In genomic region chr20:34582911-34583310, GRCh38 we compare ENCODE assay signal across 16 cellular contexts. TPM values are rescaled to one million over a fixed set of nuclear protein-coding genes. Genes with fewer than 3 reads are reported as not detected.
DNase-seq lines count a peak whose midpoint lies in the region; ATAC-seq, FAIRE-seq and TF ChIP-seq lines count a peak whose summit lies in the region.
"Had no signal": no experiment of that assay in that cellular context is flagged by ENCODE, and none has a peak within 500 bp of the region (broad histone marks: within the 10 kb centered on the region; RNA-seq: fewer than 3 reads in every experiment).

No MANE protein-coding gene starts in this region.

- TF ChIP-seq EP300 in HepG2 (IDR thresholded peaks at IDR 0.05; ENCODE audit: low read depth in 2 of 2, low read length in 2 of 2) (no peak), HepG2 (CRISPR knock-in tag; IDR thresholded peaks at IDR 0.05; ENCODE audit: borderline replicate concordance) (0 out of 2 replicates have a peak, but pooled peaks have one; percentile 21), GM12878 (IDR thresholded peaks at IDR 0.05; ENCODE audit: borderline replicate concordance in 1 of 2, control insufficient read depth in 1 of 2, low read depth in 2 of 2, low read length in 2 of 2) (no peak)

- H3K79me2 ChIP-seq in HepG2 (ENCODE audit: insufficient read depth, low read length): no peaks in the 10 kb centered on the region
- H3K79me2 ChIP-seq in GM12878 (ENCODE audit: control insufficient read depth, insufficient read depth, low read length): no peaks in the 10 kb centered on the region

- no peak for TF ChIP-seq RAD21 in HepG2 (CRISPR knock-in tag; IDR thresholded peaks at IDR 0.05)
- no peak for TF ChIP-seq RAD21 in GM12878 (IDR thresholded peaks at IDR 0.05; ENCODE audit: insufficient read depth, low read depth, low read length)

- intact Hi-C loops in HepG2 (cut with micrococcal nuclease; ENCODE audit: unreplicated experiment): no loop called here
- intact Hi-C loops in right lobe of liver (cut with DNase I): no loop called here
- intact Hi-C loops in GM12878 (cut with micrococcal nuclease; ENCODE audit: unreplicated experiment): no loop called here
- intact Hi-C loops in prostate gland (cut with DNase I): no loop called here

- RAD21 ChIA-PET in GM12878 (lab: Charles Lee; ENCODE audit: unreplicated experiment): no interaction called here

- SMC1A ChIA-PET in GM12878 (lab: Charles Lee; ENCODE audit: uncharacterized antibody, unreplicated experiment): interaction anchor here (0.7 to 2.3 kb wide), 7 partner anchors 10 to 270 kb away, joined by 3 to 8 read pairs (median 3); no protein-coding TSS in a partner anchor

- H2AFZ ChIP-seq in HepG2 (ENCODE audit: low read length) (no peak overlapping the region), GM12878 (ENCODE audit: control insufficient read depth, low read depth, low read length) (no peak overlapping the region)

- no peak for TF ChIP-seq CTCF in HepG2 (CRISPR knock-in tag; IDR thresholded peaks at IDR 0.05)
- TF ChIP-seq CTCF in right lobe of liver (IDR thresholded peaks at IDR 0.05): no peak
- TF ChIP-seq CTCF in GM12878 (IDR thresholded peaks at IDR 0.05 in 2 of 3, conservative IDR thresholded peaks at IDR 0.05 in 1 of 3; ENCODE audit: control insufficient read depth in 2 of 3, extremely low read depth in 1 of 3, insufficient read depth in 1 of 3, low read depth in 3 of 3, low read length in 3 of 3): no peak
- no peak for TF ChIP-seq CTCF in prostate gland (IDR thresholded peaks at IDR 0.05)

- no peak for TF ChIP-seq POLR2A in HepG2 (IDR thresholded peaks at IDR 0.05; ENCODE audit: insufficient read depth in 1 of 2, low read depth in 2 of 2, low read length in 2 of 2)
- TF ChIP-seq POLR2A in right lobe of liver (IDR thresholded peaks at IDR 0.05): no peak
- TF ChIP-seq POLR2A in GM12878 (IDR thresholded peaks at IDR 0.05; ENCODE audit: low read depth, low read length): no peak
- TF ChIP-seq POLR2A in prostate gland (IDR thresholded peaks at IDR 0.05): no peak

- BruUV-seq in HepG2 (replicated peaks; lab: Mats Ljungman, UMichigan) (no TSS peak), GM12878 (replicated peaks; lab: Mats Ljungman, UMichigan) (no TSS peak)

- ATAC-seq in HepG2 (peak; percentile 17), right lobe of liver (no peak), GM12878 (no peak), HG03442 (IDR thresholded peaks at IDR 0.05; ENCODE audit: unreplicated experiment) (no peak)
- ATAC-seq: SK-N-SH treated with all-trans-retinoic acid at 6 μM for 48 hours, upper lobe of right lung had no signal

- CTCF ChIA-PET in HepG2 (lab: Yijun Ruan, JAX; ENCODE audit: low intra/inter-chr PET ratio, low total read pairs) (no interaction called here), GM12878 (lab: Yijun Ruan, JAX) (interaction anchor here (1.2 to 1.5 kb wide), 2 partner anchors 13 to 187 kb away, joined by 3 to 7 read pairs; no protein-coding TSS in a partner anchor)

- H3K27me3 ChIP-seq in HepG2 (ENCODE audit: control insufficient read depth in 1 of 2, insufficient read depth in 2 of 2, low read length in 2 of 2) (no peaks in the 10 kb centered on the region), right lobe of liver (no peaks in the 10 kb centered on the region), GM12878 (replicated peaks in 1 of 2; ENCODE audit: control insufficient read depth in 2 of 2, insufficient read depth in 2 of 2, low read length in 1 of 2) (no peaks in the 10 kb centered on the region), prostate gland (replicated peaks; ENCODE audit: insufficient read depth) (no peaks in the 10 kb centered on the region)
- H3K27me3 ChIP-seq: upper lobe of right lung had no signal

- H4K20me1 ChIP-seq in HepG2 (ENCODE audit: insufficient read depth, low read length): no peaks in the 10 kb centered on the region
- H4K20me1 ChIP-seq in GM12878 (ENCODE audit: control insufficient read depth, insufficient read depth): no peaks in the 10 kb centered on the region

- H3K9me3 ChIP-seq in HepG2 (ENCODE audit: low read length) (no peaks in the 10 kb centered on the region), right lobe of liver (no peaks in the 10 kb centered on the region), GM12878 (replicated peaks; ENCODE audit: control insufficient read depth, insufficient read depth, low read length) (no peaks in the 10 kb centered on the region; the same call in 2 of the 3 replicates), prostate gland (no peaks in the 10 kb centered on the region)
- H3K9me3 ChIP-seq: upper lobe of right lung had no signal

- H3K4me3 ChIP-seq in HepG2 (replicated peaks in 1 of 3; ENCODE audit: insufficient read depth in 1 of 3, low read depth in 2 of 3, low read length in 3 of 3): no peak overlapping the region
- no peak overlapping the region for H3K4me3 ChIP-seq in right lobe of liver
- H3K4me3 ChIP-seq in GM12878: no peak overlapping the region
- no peak overlapping the region for H3K4me3 ChIP-seq in prostate gland
- H3K4me3 ChIP-seq: upper lobe of right lung had no signal

- DNase-seq in HepG2 (ENCODE audit: low spot score) (peak; percentile 59), right lobe of liver (no peak), GM12878 (ENCODE audit: low read depth, low spot score) (no peak), mesenteric fat pad (ENCODE audit: low spot score) (peak; percentile 47), ureter (ENCODE audit: low spot score) (peak; percentile 18), NCI-H526 treated with DMSO at 0.1 percent for 48 hours (lab: John Stamatoyannopoulos, UW) (no peak), prostate gland (ENCODE audit: low spot score) (no peak)
- DNase-seq: AML-193; DMS53; HFFc6; mesendoderm; stimulated activated CD4-positive, alpha-beta T cell treated with anti-CD3 and anti-CD28 coated beads, Interleukin-15, amount 100 ng/mL, for 24 hours; upper lobe of right lung had no signal

- WGBS in HepG2 (ENCODE audit: low lambda C conversion rate): 84% methylated on average over 4 of the region's 4 CpGs
- WGBS in right lobe of liver (ENCODE audit: insufficient coverage, low coverage, low lambda C conversion rate, missing lambda C conversion rate): no CpG with 5 or more reads among the region's 4 CpGs
- WGBS in GM12878 (ENCODE audit: insufficient coverage, insufficient replicate concordance, low lambda C conversion rate, missing lambda C conversion rate): 97% methylated on average over 4 of the region's 4 CpGs
- WGBS in prostate gland: 84% methylated on average over 4 of the region's 4 CpGs

- H3K4me2 ChIP-seq in HepG2 (ENCODE audit: low read depth, low read length): no peak overlapping the region
- H3K4me2 ChIP-seq in GM12878 (ENCODE audit: control insufficient read depth, insufficient read depth): no peak overlapping the region

- H3K36me3 ChIP-seq in HepG2 (replicated peaks in 1 of 2; ENCODE audit: control insufficient read depth in 1 of 2, insufficient read depth in 2 of 2, low read length in 2 of 2) (peaks cover 24 to 79% of the 10 kb centered on the region in 2 experiments), right lobe of liver (peaks cover 0 to 7% (median 0%) of the 10 kb centered on the region in 4 donors), GM12878 (ENCODE audit: control insufficient read depth in 2 of 2, insufficient read depth in 2 of 2, low read length in 1 of 2) (peaks cover 2 to 11% of the 10 kb centered on the region in 2 experiments; a peak in 3 of 4 replicates), prostate gland (no peaks in the 10 kb centered on the region)
- H3K36me3 ChIP-seq: upper lobe of right lung had no signal

- H3K27ac ChIP-seq in HepG2 (ENCODE audit: extremely low read length, insufficient read depth, low read length) (no peak overlapping the region), right lobe of liver (no peak overlapping the region), GM12878 (ENCODE audit: control insufficient read depth, insufficient read depth) (no peak overlapping the region), prostate gland (no peak overlapping the region)
- H3K27ac ChIP-seq: upper lobe of right lung had no signal

- H3K4me1 ChIP-seq in HepG2 (ENCODE audit: insufficient read depth, low read length): peaks cover 36% of the 10 kb centered on the region
- no peaks in the 10 kb centered on the region for H3K4me1 ChIP-seq in right lobe of liver
- H3K4me1 ChIP-seq in GM12878 (ENCODE audit: control insufficient read depth, insufficient read depth, low read length): peaks cover 13% of the 10 kb centered on the region
- H3K4me1 ChIP-seq in prostate gland (replicated peaks): no peaks in the 10 kb centered on the region

- FAIRE-seq in HepG2 (lab: Jason Lieb, UNC) (peak; percentile 42), GM12878 (lab: Jason Lieb, UNC) (no peak)
- FAIRE-seq: colon had no signal

- no peak overlapping the region for H3K9ac ChIP-seq in HepG2 (ENCODE audit: insufficient read depth, low read depth, low read length)
- H3K9ac ChIP-seq in GM12878 (ENCODE audit: control insufficient read depth, insufficient read depth, low read length): no peak overlapping the region

- in situ Hi-C loops in HepG2 (cut with HindIII; ENCODE audit: extremely low pct_ligation_motif_present, low pct_unique_long_range_greater_than_20kb): no loop called here
- in situ Hi-C loops in GM12878 (cut with MboI): no loop called here

- POLR2A ChIA-PET in HepG2 (lab: Yijun Ruan, JAX) (interaction anchor here (0.9 to 1.6 kb wide), 4 partner anchors 9 to 96 kb away, joined by 3 to 6 read pairs (median 4); partner anchors contain the start of gene PIGU), GM12878 (lab: Charles Lee) (interaction anchor here (1.9 kb wide), 1 partner anchor 11 kb away, joined by 5 read pairs; no protein-coding TSS in a partner anchor)

RNA-seq across cellular contexts. Expression of gene MAP1LC3A, which starts 24.4 kb away (rescaled TPM):
- total RNA-seq in HepG2 (2016; rRNA removed; fragmentation: Illumina TruSeq; extraction: Trizol) (not detected in 2 replicates), right lobe of liver (10 to 100 TPM; 14.4 to 39.6 (median 26.3) TPM), GM12878 (2014; rRNA removed) (0.16 and 1.1 TPM in 2 replicates), GM12878 (2014; rRNA removed; fragmentation: Illumina TruSeq; extraction: Trizol) (0.27 TPM in 1 of 2 replicates, not detected in the other), GM12878 (2021) (0.44 and 0.69 TPM in 2 replicates), mesenteric fat pad (48.1 TPM), ureter (36.2 TPM), prostate gland (100 to 1,000 TPM in 1 of 2 donors, 10 to 100 TPM in 1; 74.3 to 128 TPM)
- not detected in 2 replicates for total RNA-seq in HepG2 (2016; cell fraction: cytosol; rRNA removed; fragmentation: Illumina TruSeq; extraction: Trizol; ENCODE audit: low read depth)
- total RNA-seq in HepG2 (2016; cell fraction: insoluble cytoplasmic fraction; rRNA removed; fragmentation: Illumina TruSeq; extraction: Trizol): not detected in 2 replicates
- total RNA-seq in HepG2 (2016; cell fraction: membrane; rRNA removed; fragmentation: Illumina TruSeq; extraction: Trizol): not detected in 2 replicates
- not detected in 2 replicates for total RNA-seq in HepG2 (2016; cell fraction: nucleus; rRNA removed; fragmentation: Illumina TruSeq; extraction: Trizol)
- polyA plus RNA-seq in HepG2 (2011; rRNA removed) (not detected in 2 replicates), GM12878 (2011; rRNA removed) (not detected in 2 replicates), GM12878 (2014; fragmentation: Illumina TruSeq; extraction: Trizol) (not detected in 2 replicates), GM12878 (2014; fragmentation: Nextera tagmentation; extraction: Ambion mirVana) (not detected), GM12878 (2014; rRNA removed) (0.35 and 0.60 TPM in 2 replicates), GM12878 (2016; fragmentation: Nextera tagmentation; extraction: Ambion mirVana) (1 to 10 TPM in 1 of 2 experiments, under 1 TPM in 1; 0.33 to 1.2 TPM)
- polyA plus RNA-seq in HepG2 (2011; cell fraction: cytosol; rRNA removed): not detected in 2 replicates
- 0.17 TPM in 1 of 2 replicates, not detected in the other for polyA plus RNA-seq in HepG2 (2011; cell fraction: nucleus; rRNA removed)
- not detected in 2 replicates for polyA plus RNA-seq in HepG2 (2012)
- polyA plus RNA-seq in HepG2 (2016; cell fraction: cytosol; fragmentation: Illumina TruSeq; extraction: Trizol; ENCODE audit: low read depth): not detected in 2 replicates
- not detected in 2 replicates for polyA plus RNA-seq in HepG2 (2016; cell fraction: insoluble cytoplasmic fraction; fragmentation: Illumina TruSeq; extraction: Trizol; ENCODE audit: low read depth)
- not detected in 2 replicates for polyA plus RNA-seq in HepG2 (2016; cell fraction: membrane; fragmentation: Illumina TruSeq; extraction: Trizol; ENCODE audit: low read depth)
- not detected in 2 replicates for polyA plus RNA-seq in HepG2 (2016; cell fraction: nucleus; fragmentation: Illumina TruSeq; extraction: Trizol; ENCODE audit: insufficient read depth, low read depth)
- not detected in 2 replicates for polyA minus RNA-seq in HepG2 (2011; rRNA and poly(A)+ RNA removed; ENCODE audit: low replicate concordance)
- not detected in 2 replicates for polyA minus RNA-seq in HepG2 (2011; cell fraction: cytosol; rRNA and poly(A)+ RNA removed)
- not detected in 2 replicates for polyA minus RNA-seq in HepG2 (2011; cell fraction: nucleus; rRNA and poly(A)+ RNA removed)
- not detected in 2 replicates for total RNA-seq in GM12878 (2013; cell fraction: nucleolus; rRNA removed)
- polyA plus RNA-seq in GM12878 (2011; ENCODE audit: low read depth): 0.45 TPM
- polyA plus RNA-seq in GM12878 (2011; cell fraction: cytosol; rRNA removed): 0.07 and 0.15 TPM in 2 replicates
- 0.36 and 0.45 TPM in 2 replicates for polyA plus RNA-seq in GM12878 (2011; cell fraction: nucleus; rRNA removed)
- polyA plus RNA-seq in GM12878 (2012): 1.5 and 2.5 TPM in 2 replicates
- not detected in 2 replicates for polyA minus RNA-seq in GM12878 (2011; rRNA and poly(A)+ RNA removed)
- polyA minus RNA-seq in GM12878 (2011; cell fraction: cytosol; rRNA and poly(A)+ RNA removed): not detected in 2 replicates
- not detected in 2 replicates for polyA minus RNA-seq in GM12878 (2011; cell fraction: nucleus; rRNA and poly(A)+ RNA removed)

Comparison
In these comparisons a context has a peak if more than half of its experiments do, and no peak if none do; other contexts are left out.
1. DNase-seq: peak in HepG2 (single experiment), mesenteric fat pad (single experiment) and ureter (single experiment); none in right lobe of liver (0 of 3), GM12878 (single experiment), NCI-H526 treated with DMSO at 0.1 percent for 48 hours (single experiment) and prostate gland (single experiment).
2. RNA of gene MAP1LC3A, which starts 24.4 kb away (total RNA-seq): 74.3 to 128 TPM in prostate gland, 48.1 TPM in mesenteric fat pad (single experiment), 36.2 TPM in ureter (single experiment) and 14.4 to 39.6 TPM in right lobe of liver; 0.16 to 1.1 TPM in GM12878 and not detected in HepG2; every median in the first group is over 4 times any median in the second.
3. Of the 75 proteins assayed by ChIP-seq in both HepG2 and GM12878: peak only in HepG2: ESRRA, JUND and TARDBP; only in GM12878: none; in both: NR2F1; in neither: 70; mixed calls (peak in some experiments, not most) for 1.